ENCODE assay signal across 8 cellular contexts in the genomic region with DNA sequence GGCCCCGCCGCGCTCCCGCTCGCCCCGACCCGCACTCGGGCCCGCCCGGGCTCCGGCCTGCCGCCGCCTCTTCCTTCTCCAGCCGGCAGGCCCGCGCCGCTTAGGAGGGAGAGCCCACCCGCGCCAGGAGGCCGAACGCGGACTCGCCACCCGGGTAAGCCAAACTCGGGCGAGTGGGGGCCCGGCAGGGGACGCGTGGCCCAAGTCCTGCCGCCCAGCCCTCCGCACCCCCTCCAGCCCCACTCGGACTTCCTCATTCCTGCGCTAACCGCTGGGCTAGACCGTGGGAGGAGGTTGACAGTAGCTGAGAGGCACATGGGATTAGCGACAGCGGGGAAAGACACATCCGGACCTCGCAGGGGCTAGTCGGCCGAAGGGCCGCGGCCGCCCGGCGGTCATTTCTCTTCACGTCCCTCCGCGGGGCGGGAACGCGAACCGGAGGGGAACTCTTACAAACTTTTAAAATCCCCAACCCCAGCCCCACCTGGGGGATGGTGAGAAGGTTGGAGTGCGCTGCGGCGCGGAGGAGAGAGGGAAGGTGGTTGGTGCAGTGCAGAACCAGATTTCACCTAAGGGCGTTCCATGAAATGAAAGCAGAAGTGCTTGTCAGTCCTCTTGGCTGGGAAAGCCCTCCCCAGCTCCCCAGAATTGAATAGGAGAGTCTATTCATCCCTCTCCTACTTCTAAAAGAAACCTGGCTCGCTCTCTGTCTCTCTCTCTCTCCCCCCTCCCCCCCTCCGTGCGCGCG. TPM values are rescaled to one million over a fixed set of nuclear protein-coding genes. Genes with fewer than 3 reads are reported as not detected.
DNase-seq lines count a peak whose midpoint lies in the region; ATAC-seq and TF ChIP-seq lines count a peak whose summit lies in the region.

No MANE protein-coding gene starts in this region.

- H3K9me2 ChIP-seq in GM23338 (ENCODE audit: insufficient read depth) (no peaks in the 10 kb centered on the region), Karpas-422 (replicated peaks; ENCODE audit: insufficient read depth, low read length) (no peaks in the 10 kb centered on the region)

- H3F3A ChIP-seq in GM23338 (replicated peaks; ENCODE audit: low read depth), result no peaks in the 10 kb centered on the region

- H3K9me3 Mint-ChIP-seq in GM23338, result no peaks in the 10 kb centered on the region; the same call in 2 of the 3 replicates
- peaks cover 7% of the 10 kb centered on the region for H3K9me3 Mint-ChIP-seq in activated naive CD8-positive, alpha-beta T cell treated with anti-CD3 and anti-CD28 coated beads, Interleukin-2, amount 50 U/mL, for 24 hours

- H3K36me3 ChIP-seq in GM23338 (ENCODE audit: insufficient read depth), result no peaks in the 10 kb centered on the region
- H3K36me3 ChIP-seq in Karpas-422 (ENCODE audit: insufficient read depth, low read length), result no peaks in the 10 kb centered on the region
- no peaks in the 10 kb centered on the region for H3K36me3 ChIP-seq in cardiac muscle cell
- no peaks in the 10 kb centered on the region for H3K36me3 ChIP-seq in trophoblast cell (ENCODE audit: control insufficient read depth in 1 of 2, insufficient read depth in 2 of 2, low read length in 2 of 2)
- no peaks in the 10 kb centered on the region for H3K36me3 ChIP-seq in urinary bladder (ENCODE audit: insufficient read depth)

- TF ChIP-seq CTCF in GM23338 (conservative IDR thresholded peaks at IDR 0.05; ENCODE audit: low read depth in 2 of 2) (no peak), cardiac muscle cell (IDR thresholded peaks at IDR 0.05; ENCODE audit: low read depth, low read length) (no peak)

- peak overlapping the region; percentile 67 for H3K14ac ChIP-seq in trophoblast cell (ENCODE audit: low read length)

- no peak overlapping the region for H3K27ac Mint-ChIP-seq in GM23338
- peak overlapping the region; percentile 84 for H3K27ac Mint-ChIP-seq in activated naive CD8-positive, alpha-beta T cell treated with anti-CD3 and anti-CD28 coated beads, Interleukin-2, amount 50 U/mL, for 24 hours

- peak overlapping the region; percentile 80 for H4K91ac ChIP-seq in trophoblast cell (ENCODE audit: low read depth, low read length)

- DNase-seq in GDM1 (lab: John Stamatoyannopoulos, UW), result peak; percentile 57
- peak; percentile 69 for DNase-seq in GM23338 (ENCODE audit: low spot score)
- DNase-seq in Karpas-422, result peak; percentile 85
- DNase-seq in SKM-1 treated with dmso at 0.1 percent for 144 hours (lab: John Stamatoyannopoulos, UW; ENCODE audit: unreplicated experiment), result peak; percentile 91
- DNase-seq in activated naive CD8-positive, alpha-beta T cell treated with anti-CD3 and anti-CD28 coated beads, Interleukin-2, amount 50 U/mL, for 24 hours, result peak; percentile 63
- peak; percentile 74 to 82 for DNase-seq in cardiac muscle cell (ENCODE audit: low read depth in 1 of 2, low spot score in 1 of 2)
- DNase-seq in trophoblast cell, result peak; percentile 83 to 85

- H3K4me3 ChIP-seq in GM23338 (peak overlapping the region; percentile 92), Karpas-422 (ENCODE audit: low read length) (peak overlapping the region; percentile 89), cardiac muscle cell (peak overlapping the region; percentile 58), trophoblast cell (ENCODE audit: low read depth, low read length) (peak overlapping the region; percentile 85), urinary bladder (ENCODE audit: low read depth, low read length) (peak overlapping the region; percentile 85)

- H3K4me1 Mint-ChIP-seq in GM23338, result peaks cover 8% of the 10 kb centered on the region; the same call in 2 of the 3 replicates
- peaks cover 36% of the 10 kb centered on the region for H3K4me1 Mint-ChIP-seq in activated naive CD8-positive, alpha-beta T cell treated with anti-CD3 and anti-CD28 coated beads, Interleukin-2, amount 50 U/mL, for 24 hours

- peak overlapping the region; percentile 70 for H2BK5ac ChIP-seq in trophoblast cell (ENCODE audit: low read depth, low read length, poor library complexity)

- H3K4ac ChIP-seq in trophoblast cell (ENCODE audit: low read depth, low read length), result peak overlapping the region; percentile 13

- no peak overlapping the region for H2AK5ac ChIP-seq in trophoblast cell (ENCODE audit: low read length)

- peak overlapping the region; percentile 83 for H4K8ac ChIP-seq in trophoblast cell (ENCODE audit: low read depth, low read length)

- H2BK12ac ChIP-seq in trophoblast cell (ENCODE audit: low read length), result no peak overlapping the region

- H4K20me1 ChIP-seq in GM23338 (replicated peaks; ENCODE audit: insufficient read depth) (no peaks in the 10 kb centered on the region), Karpas-422 (ENCODE audit: insufficient read depth, low read depth, low read length) (0 out of 2 replicates have a peak, but pooled peaks cover 3% of the 10 kb centered on the region)

- H3K27me3 Mint-ChIP-seq in GM23338 (ENCODE audit: insufficient read depth, low read depth, poor library complexity), result peaks cover 8% of the 10 kb centered on the region
- H3K27me3 Mint-ChIP-seq in activated naive CD8-positive, alpha-beta T cell treated with anti-CD3 and anti-CD28 coated beads, Interleukin-2, amount 50 U/mL, for 24 hours, result no peaks in the 10 kb centered on the region

- H3K79me1 ChIP-seq in trophoblast cell (ENCODE audit: low read length), result peaks cover 11% of the 10 kb centered on the region

- H2BK120ac ChIP-seq in trophoblast cell (ENCODE audit: insufficient read depth, low read length, poor library complexity), result peak overlapping the region; percentile 81

- peak overlapping the region; percentile 45 for H4K12ac ChIP-seq in trophoblast cell (ENCODE audit: low read depth, low read length)

- no CpG with 5 or more reads among the region's 63 CpGs for WGBS in trophoblast cell (ENCODE audit: extremely low coverage, insufficient coverage, insufficient read length)
- under 1% methylated on average over 62 of the region's 63 CpGs for WGBS in urinary bladder

- H3K9me3 ChIP-seq in Karpas-422 (ENCODE audit: low read length), result no peaks in the 10 kb centered on the region
- H3K9me3 ChIP-seq in cardiac muscle cell (ENCODE audit: low read depth), result no peaks in the 10 kb centered on the region
- no peaks in the 10 kb centered on the region for H3K9me3 ChIP-seq in trophoblast cell (ENCODE audit: insufficient read depth, low read depth, low read length)

- H3K9ac ChIP-seq in Karpas-422 (ENCODE audit: low read length), result peak overlapping the region; percentile 84
- H3K9ac ChIP-seq in trophoblast cell (ENCODE audit: low read length), result peak overlapping the region; percentile 86

- H3K27me3 ChIP-seq in GM23338 (ENCODE audit: insufficient read depth), result peaks cover 24% of the 10 kb centered on the region
- no peaks in the 10 kb centered on the region for H3K27me3 ChIP-seq in Karpas-422 (ENCODE audit: low read length)
- H3K27me3 ChIP-seq in cardiac muscle cell, result no peaks in the 10 kb centered on the region
- no peaks in the 10 kb centered on the region for H3K27me3 ChIP-seq in trophoblast cell (ENCODE audit: insufficient read depth, low read length)

- H2AFZ ChIP-seq in GM23338 (peak overlapping the region; percentile 99), Karpas-422 (ENCODE audit: low read length) (peak overlapping the region; percentile 98), trophoblast cell (ENCODE audit: insufficient read depth, low read length, poor library complexity) (peak overlapping the region; percentile 81)

- H3K27ac ChIP-seq in GM23338 (ENCODE audit: low read depth) (no peak overlapping the region), Karpas-422 (ENCODE audit: low read length) (no peak overlapping the region), cardiac muscle cell (peak overlapping the region; percentile 98), trophoblast cell (ENCODE audit: low read depth, low read length) (peak overlapping the region; percentile 91), urinary bladder (ENCODE audit: low read depth) (peak overlapping the region; percentile 100)

- peak overlapping the region; percentile 96 for H3K18ac ChIP-seq in trophoblast cell (ENCODE audit: low read length)

- H3K79me2 ChIP-seq in GM23338 (replicated peaks; ENCODE audit: insufficient read depth), result no peaks in the 10 kb centered on the region
- H3K79me2 ChIP-seq in Karpas-422 (ENCODE audit: low read length), result no peaks in the 10 kb centered on the region
- H3K79me2 ChIP-seq in trophoblast cell (ENCODE audit: control insufficient read depth, insufficient read depth, low read length, poor library complexity), result peaks cover 10% of the 10 kb centered on the region

- peak overlapping the region; percentile 89 for H3K4me3 Mint-ChIP-seq in GM23338
- peak overlapping the region; percentile 89 for H3K4me3 Mint-ChIP-seq in activated naive CD8-positive, alpha-beta T cell treated with anti-CD3 and anti-CD28 coated beads, Interleukin-2, amount 50 U/mL, for 24 hours

- H3K23ac ChIP-seq in trophoblast cell (ENCODE audit: low read length), result no peak overlapping the region

- H3K36me3 Mint-ChIP-seq in GM23338 (ENCODE audit: low read depth), result no peaks in the 10 kb centered on the region; the same call in 2 of the 3 replicates
- H3K36me3 Mint-ChIP-seq in activated naive CD8-positive, alpha-beta T cell treated with anti-CD3 and anti-CD28 coated beads, Interleukin-2, amount 50 U/mL, for 24 hours (ENCODE audit: low read depth), result peaks cover 37% of the 10 kb centered on the region

- peak overlapping the region; percentile 95 for H3K4me2 ChIP-seq in GM23338
- peak overlapping the region; percentile 95 for H3K4me2 ChIP-seq in Karpas-422 (ENCODE audit: low read depth, low read length, poor library complexity, severe bottlenecking)
- H3K4me2 ChIP-seq in trophoblast cell (ENCODE audit: low read length), result peak overlapping the region; percentile 94

- ATAC-seq in GM23338, result peak; percentile 76
- ATAC-seq in activated naive CD8-positive, alpha-beta T cell treated with anti-CD3 and anti-CD28 coated beads, Interleukin-2, amount 50 U/mL, for 24 hours, result peak; percentile 30

- H3K4me1 ChIP-seq in GM23338 (ENCODE audit: insufficient read depth), result peaks cover 6% of the 10 kb centered on the region; the same call in 1 of the 2 replicates
- H3K4me1 ChIP-seq in Karpas-422 (ENCODE audit: low read length), result peaks cover 30% of the 10 kb centered on the region
- H3K4me1 ChIP-seq in cardiac muscle cell (ENCODE audit: low read depth), result peaks cover 20% of the 10 kb centered on the region
- peaks cover 0 to 4% of the 10 kb centered on the region in 2 experiments for H3K4me1 ChIP-seq in trophoblast cell (ENCODE audit: control insufficient read depth in 1 of 2, insufficient read depth in 2 of 2, low read length in 2 of 2)
- H3K4me1 ChIP-seq in urinary bladder (ENCODE audit: insufficient read depth), result no peaks in the 10 kb centered on the region

TF ChIP-seq in GM23338, 12 proteins besides CTCF, POLR2A, EP300 and RAD21 (continues in another document):
- TF ChIP-seq ZNF331 (CRISPR knock-in tag; IDR thresholded peaks at IDR 0.05; ENCODE audit: low read depth) (no peak), EZH2 (IDR thresholded peaks at IDR 0.05; ENCODE audit: low read depth, unreplicated experiment) (peak; percentile 55)

RNA-seq across cellular contexts. Expression of a gene that starts 0.7 kb away (rescaled TPM):
- 2.4 and 4.6 TPM in 2 replicates for total RNA-seq in GM23338 (2014; rRNA removed; shearing (Covaris generic))
- polyA plus RNA-seq in GM23338 (2016; fragmentation: Nextera tagmentation; extraction: Ambion mirVana) (0.82 and 1.2 TPM in 2 replicates), cardiac muscle cell (15.5 and 21.8 TPM in 2 replicates), urinary bladder (29.4 TPM)
- total RNA-seq in Karpas-422 (2014; rRNA removed; shearing (Covaris generic); ENCODE audit: low replicate concordance), result 5.3 and 7.9 TPM in 2 replicates
- total RNA-seq in cardiac muscle cell (17.1 and 26.6 TPM in 2 replicates), urinary bladder (38.4 TPM)
- 10.3 and 10.7 TPM in 2 replicates for polyA plus RNA-seq in trophoblast cell (2013)

Comparison
In these comparisons a context has a peak if more than half of its experiments do, and no peak if none do; other contexts are left out.
1. H3K27ac ChIP-seq: peak in cardiac muscle cell (single experiment), trophoblast cell (single experiment) and urinary bladder (single experiment); none in GM23338 (single experiment) and Karpas-422 (single experiment).
2. Peak in every context shown above with its lines, with median percentiles within 50 percentile points of each other: DNase-seq, H2AFZ ChIP-seq, H3K4me2 ChIP-seq and H3K4me3 ChIP-seq.